In genomic region chr6:144744720-144745119, GRCh38 we compare ENCODE assay signal across 1 cellular context.
TF ChIP-seq lines count a peak whose summit lies in the region.

No MANE protein-coding gene starts in this region.

TF ChIP-seq in WTC11, 78 proteins besides CTCF, POLR2A, EP300 and RAD21 (continued from another document):
- TF ChIP-seq ARID4B (CRISPR knock-in tag; IDR thresholded peaks at IDR 0.05; ENCODE audit: borderline replicate concordance) (no peak), ZNF121 (CRISPR knock-in tag; IDR thresholded peaks at IDR 0.05) (no peak), ZMAT4 (CRISPR knock-in tag; IDR thresholded peaks at IDR 0.05) (no peak), JAZF1 (CRISPR knock-in tag; IDR thresholded peaks at IDR 0.05) (no peak), TEAD1 (CRISPR knock-in tag; IDR thresholded peaks at IDR 0.05) (no peak)
